ENCODE assay signal across 10 cellular contexts in genomic region chr2:176105727-176106635, GRCh38. TPM values are rescaled to one million over a fixed set of nuclear protein-coding genes. Genes with fewer than 3 reads are reported as not detected.
A peak's percentile ranks its signal among the peaks of the same experiment; 100 is the strongest.
DNase-seq lines count a peak whose midpoint lies in the region; ATAC-seq and TF ChIP-seq lines count a peak whose summit lies in the region.
"Had no signal": no experiment of that assay in that cellular context is flagged by ENCODE, and none has a peak within 500 bp of the region (broad histone marks: within the 10 kb centered on the region; RNA-seq: fewer than 3 reads in every experiment).

No MANE protein-coding gene starts in this region.

- H3K4me2 ChIP-seq in GM23338: peak overlapping the region; percentile 78

- H3K27me3 ChIP-seq in GM23338 (ENCODE audit: insufficient read depth) (peaks cover 99% of the 10 kb centered on the region), mucosa of rectum (ENCODE audit: control insufficient read depth in 2 of 2, insufficient read depth in 2 of 2, low read length in 2 of 2) (peaks cover 72 to 75% of the 10 kb centered on the region in 2 donors)

- H3K27ac Mint-ChIP-seq in GM23338: no peak overlapping the region
- peak overlapping the region; percentile 8 for H3K27ac Mint-ChIP-seq in activated naive CD8-positive, alpha-beta T cell treated with anti-CD3 and anti-CD28 coated beads, Interleukin-2, amount 50 U/mL, for 24 hours

- H3K9me2 ChIP-seq in GM23338 (ENCODE audit: insufficient read depth): no peaks in the 10 kb centered on the region

- no peaks in the 10 kb centered on the region for H3K9me3 ChIP-seq in mucosa of rectum (ENCODE audit: control insufficient read depth in 2 of 2, low read length in 2 of 2)
- H3K9me3 ChIP-seq: heart right ventricle had no signal

- peak overlapping the region; percentile 48; the same call in 1 of the 2 replicates for H3K4me3 ChIP-seq in GM23338
- peak overlapping the region; percentile 3 to 45 for H3K4me3 ChIP-seq in mucosa of rectum (ENCODE audit: low read length in 2 of 2)

- H4K20me1 ChIP-seq in GM23338 (replicated peaks; ENCODE audit: insufficient read depth): peaks cover 49% of the 10 kb centered on the region

- H3K9me3 Mint-ChIP-seq in GM23338: peaks cover 5% of the 10 kb centered on the region; the same call in 2 of the 3 replicates
- H3K9me3 Mint-ChIP-seq in activated naive CD8-positive, alpha-beta T cell treated with anti-CD3 and anti-CD28 coated beads, Interleukin-2, amount 50 U/mL, for 24 hours: peaks cover 4% of the 10 kb centered on the region

- peaks cover 94% of the 10 kb centered on the region for H3K27me3 Mint-ChIP-seq in GM23338 (ENCODE audit: insufficient read depth, low read depth, poor library complexity)
- H3K27me3 Mint-ChIP-seq in activated naive CD8-positive, alpha-beta T cell treated with anti-CD3 and anti-CD28 coated beads, Interleukin-2, amount 50 U/mL, for 24 hours: peaks cover 86% of the 10 kb centered on the region

- H3K27ac ChIP-seq in GM23338 (ENCODE audit: low read depth): no peak overlapping the region
- H3K27ac ChIP-seq in mucosa of rectum (ENCODE audit: low read depth in 2 of 2, low read length in 2 of 2): peak overlapping the region; percentile 38 to 73
- H3K27ac ChIP-seq: heart right ventricle had no signal

- H3K4me1 ChIP-seq in GM23338 (ENCODE audit: insufficient read depth) (peaks cover 46% of the 10 kb centered on the region), mucosa of rectum (ENCODE audit: control insufficient read depth in 2 of 2, insufficient read depth in 2 of 2, low read length in 2 of 2) (peaks cover 0 to 3% of the 10 kb centered on the region in 2 donors)

- peaks cover 33% of the 10 kb centered on the region for H3K4me1 Mint-ChIP-seq in GM23338
- peaks cover 21% of the 10 kb centered on the region for H3K4me1 Mint-ChIP-seq in activated naive CD8-positive, alpha-beta T cell treated with anti-CD3 and anti-CD28 coated beads, Interleukin-2, amount 50 U/mL, for 24 hours

- peak overlapping the region; percentile 51 for H3K4me3 Mint-ChIP-seq in GM23338
- peak overlapping the region; percentile 61 for H3K4me3 Mint-ChIP-seq in activated naive CD8-positive, alpha-beta T cell treated with anti-CD3 and anti-CD28 coated beads, Interleukin-2, amount 50 U/mL, for 24 hours

- ATAC-seq in GM23338 (peak; percentile 3), HG02571 (IDR thresholded peaks at IDR 0.05; ENCODE audit: unreplicated experiment) (no peak)
- no peak for ATAC-seq in activated naive CD8-positive, alpha-beta T cell treated with anti-CD3 and anti-CD28 coated beads, Interleukin-2, amount 50 U/mL, for 24 hours

- H2AFZ ChIP-seq in GM23338: no peak overlapping the region

- no peaks in the 10 kb centered on the region; the same call in 1 of the 2 replicates for H3K36me3 ChIP-seq in GM23338 (ENCODE audit: insufficient read depth)
- no peaks in the 10 kb centered on the region for H3K36me3 ChIP-seq in mucosa of rectum (ENCODE audit: control insufficient read depth in 2 of 2, insufficient read depth in 2 of 2, low read length in 2 of 2)
- H3K36me3 ChIP-seq: heart right ventricle had no signal

- H3K36me3 Mint-ChIP-seq in GM23338 (ENCODE audit: low read depth): no peaks in the 10 kb centered on the region; the same call in 2 of the 3 replicates
- H3K36me3 Mint-ChIP-seq in activated naive CD8-positive, alpha-beta T cell treated with anti-CD3 and anti-CD28 coated beads, Interleukin-2, amount 50 U/mL, for 24 hours (ENCODE audit: low read depth): peaks cover 5% of the 10 kb centered on the region

- no peak for TF ChIP-seq CTCF in GM23338 (conservative IDR thresholded peaks at IDR 0.05; ENCODE audit: low read depth in 2 of 2)

- no peaks in the 10 kb centered on the region for H3K79me2 ChIP-seq in GM23338 (replicated peaks; ENCODE audit: insufficient read depth)

- DNase-seq in A172 (ENCODE audit: low spot score): peak; percentile 30
- peak; percentile 20 for DNase-seq in GM23338 (ENCODE audit: low spot score)
- no peak for DNase-seq in activated naive CD8-positive, alpha-beta T cell treated with anti-CD3 and anti-CD28 coated beads, Interleukin-2, amount 50 U/mL, for 24 hours
- DNase-seq in globus pallidus (ENCODE audit: low spot score): no peak
- no peak for DNase-seq in effector CD4-positive, alpha-beta T cell
- DNase-seq in NAMALWA (ENCODE audit: low spot score): no peak
- DNase-seq: activated CD4-positive, CD25-positive, alpha-beta regulatory T cell treated with anti-CD3 and anti-CD28 coated beads, Interleukin-2, amount 50 U/mL, for 72 hours; heart right ventricle had no signal

- peak overlapping the region in 1 of 2 donors; percentile 2 for H3K9ac ChIP-seq in mucosa of rectum (ENCODE audit: low read depth in 1 of 2, low read length in 2 of 2)

- peaks cover 35% of the 10 kb centered on the region for H3F3A ChIP-seq in GM23338 (replicated peaks; ENCODE audit: low read depth)

TF ChIP-seq in GM23338, 12 proteins besides CTCF, POLR2A, EP300 and RAD21:
- TF ChIP-seq, protein P1, sequence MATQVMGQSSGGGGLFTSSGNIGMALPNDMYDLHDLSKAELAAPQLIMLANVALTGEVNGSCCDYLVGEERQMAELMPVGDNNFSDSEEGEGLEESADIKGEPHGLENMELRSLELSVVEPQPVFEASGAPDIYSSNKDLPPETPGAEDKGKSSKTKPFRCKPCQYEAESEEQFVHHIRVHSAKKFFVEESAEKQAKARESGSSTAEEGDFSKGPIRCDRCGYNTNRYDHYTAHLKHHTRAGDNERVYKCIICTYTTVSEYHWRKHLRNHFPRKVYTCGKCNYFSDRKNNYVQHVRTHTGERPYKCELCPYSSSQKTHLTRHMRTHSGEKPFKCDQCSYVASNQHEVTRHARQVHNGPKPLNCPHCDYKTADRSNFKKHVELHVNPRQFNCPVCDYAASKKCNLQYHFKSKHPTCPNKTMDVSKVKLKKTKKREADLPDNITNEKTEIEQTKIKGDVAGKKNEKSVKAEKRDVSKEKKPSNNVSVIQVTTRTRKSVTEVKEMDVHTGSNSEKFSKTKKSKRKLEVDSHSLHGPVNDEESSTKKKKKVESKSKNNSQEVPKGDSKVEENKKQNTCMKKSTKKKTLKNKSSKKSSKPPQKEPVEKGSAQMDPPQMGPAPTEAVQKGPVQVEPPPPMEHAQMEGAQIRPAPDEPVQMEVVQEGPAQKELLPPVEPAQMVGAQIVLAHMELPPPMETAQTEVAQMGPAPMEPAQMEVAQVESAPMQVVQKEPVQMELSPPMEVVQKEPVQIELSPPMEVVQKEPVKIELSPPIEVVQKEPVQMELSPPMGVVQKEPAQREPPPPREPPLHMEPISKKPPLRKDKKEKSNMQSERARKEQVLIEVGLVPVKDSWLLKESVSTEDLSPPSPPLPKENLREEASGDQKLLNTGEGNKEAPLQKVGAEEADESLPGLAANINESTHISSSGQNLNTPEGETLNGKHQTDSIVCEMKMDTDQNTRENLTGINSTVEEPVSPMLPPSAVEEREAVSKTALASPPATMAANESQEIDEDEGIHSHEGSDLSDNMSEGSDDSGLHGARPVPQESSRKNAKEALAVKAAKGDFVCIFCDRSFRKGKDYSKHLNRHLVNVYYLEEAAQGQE (IDR thresholded peaks at IDR 0.05; ENCODE audit: unreplicated experiment): no peak
- TF ChIP-seq EZH2 (IDR thresholded peaks at IDR 0.05; ENCODE audit: low read depth, unreplicated experiment): peak; percentile 94

RNA-seq across cellular contexts. Expression of gene HOXD11, which starts 1.1 kb away (rescaled TPM):
- total RNA-seq in A172 (2014; rRNA removed; shearing (Covaris generic)): 17.3 and 23.9 TPM in 2 replicates
- not detected in 2 replicates for total RNA-seq in GM23338 (2014; rRNA removed; shearing (Covaris generic))
- polyA plus RNA-seq in GM23338 (2016; fragmentation: Nextera tagmentation; extraction: Ambion mirVana): not detected in 2 replicates
- total RNA-seq: heart right ventricle had no signal
- polyA plus RNA-seq: heart right ventricle had no signal

RNA-seq across cellular contexts. Expression of gene HOXD12, which starts 6.4 kb away (rescaled TPM):
- total RNA-seq in A172 (2014; rRNA removed; shearing (Covaris generic)): not detected in 2 replicates
- total RNA-seq in GM23338 (2014; rRNA removed; shearing (Covaris generic)): not detected in 2 replicates
- not detected in 2 replicates for polyA plus RNA-seq in GM23338 (2016; fragmentation: Nextera tagmentation; extraction: Ambion mirVana)
- total RNA-seq: heart right ventricle had no signal
- polyA plus RNA-seq: heart right ventricle had no signal

RNA-seq across cellular contexts. Expression of gene HOXD10, which starts 10.6 kb away (rescaled TPM):
- total RNA-seq in A172 (2014; rRNA removed; shearing (Covaris generic)): 18.1 and 21.7 TPM in 2 replicates
- total RNA-seq in GM23338 (2014; rRNA removed; shearing (Covaris generic)): not detected in 2 replicates
- polyA plus RNA-seq in GM23338 (2016; fragmentation: Nextera tagmentation; extraction: Ambion mirVana): not detected in 2 replicates
- total RNA-seq: heart right ventricle had no signal
- polyA plus RNA-seq: heart right ventricle had no signal

RNA-seq across cellular contexts. Expression of gene HOXD13, which starts 13.5 kb away (rescaled TPM):
- 4.2 and 5.2 TPM in 2 replicates for total RNA-seq in A172 (2014; rRNA removed; shearing (Covaris generic))
- 0.47 TPM in 1 of 2 replicates, not detected in the other for total RNA-seq in GM23338 (2014; rRNA removed; shearing (Covaris generic))
- not detected in 2 replicates for polyA plus RNA-seq in GM23338 (2016; fragmentation: Nextera tagmentation; extraction: Ambion mirVana)
- total RNA-seq: heart right ventricle had no signal
- polyA plus RNA-seq: heart right ventricle had no signal

RNA-seq across cellular contexts. Expression of gene HOXD9, which starts 16.5 kb away (rescaled TPM):
- 2.8 and 3.6 TPM in 2 replicates for total RNA-seq in A172 (2014; rRNA removed; shearing (Covaris generic))
- total RNA-seq in GM23338 (2014; rRNA removed; shearing (Covaris generic)): not detected in 2 replicates
- not detected in 2 replicates for polyA plus RNA-seq in GM23338 (2016; fragmentation: Nextera tagmentation; extraction: Ambion mirVana)

Comparison
In these comparisons a context has a peak if more than half of its experiments do, and no peak if none do; other contexts are left out.
1. DNase-seq: peak in A172 (single experiment) and GM23338 (single experiment); none in activated naive CD8-positive, alpha-beta T cell treated with anti-CD3 and anti-CD28 coated beads, Interleukin-2, amount 50 U/mL, for 24 hours (single experiment), globus pallidus (single experiment), effector CD4-positive, alpha-beta T cell (single experiment) and NAMALWA (single experiment).
2. RNA of gene HOXD11, which starts 1.1 kb away (total RNA-seq): 17.3 to 23.9 TPM in A172; not detected in GM23338; every median in the first group is over 10 times any median in the second.
3. RNA of gene HOXD10, which starts 10.6 kb away (total RNA-seq): 18.1 to 21.7 TPM in A172; not detected in GM23338; every median in the first group is over 10 times any median in the second.